21 cellular contexts compared by ENCODE assay signal in genomic region chr13:40288259-40288658, GRCh38.
DNase-seq lines count a peak whose midpoint lies in the region; ATAC-seq and TF ChIP-seq lines count a peak whose summit lies in the region.
"Had no signal": no experiment of that assay in that cellular context is flagged by ENCODE, and none has a peak within 500 bp of the region (broad histone marks: within the 10 kb centered on the region; RNA-seq: fewer than 3 reads in every experiment).

No MANE protein-coding gene starts in this region.

- H3K27me3 ChIP-seq in right atrium auricular region: no peaks in the 10 kb centered on the region
- H3K27me3 ChIP-seq in right cardiac atrium (ENCODE audit: control insufficient read depth, insufficient read depth): no peaks in the 10 kb centered on the region
- H3K27me3 ChIP-seq in thyroid gland: no peaks in the 10 kb centered on the region
- H3K27me3 ChIP-seq: BE2C; BLaER1 treated with 17β-estradiol and CSF1 and Interleukin-3, amounts not matched to agents 10 nM and 100 nM had no signal

- H3K9me3 ChIP-seq in right atrium auricular region: no peaks in the 10 kb centered on the region
- H3K9me3 ChIP-seq in right cardiac atrium (ENCODE audit: control insufficient read depth, low read length): no peaks in the 10 kb centered on the region
- no peaks in the 10 kb centered on the region for H3K9me3 ChIP-seq in thyroid gland
- H3K9me3 ChIP-seq: A549; BE2C; BLaER1 treated with 17β-estradiol and CSF1 and Interleukin-3, amounts not matched to agents 10 nM and 100 nM; HAP-1 had no signal

- no peaks in the 10 kb centered on the region for H3K36me3 ChIP-seq in right atrium auricular region
- no peaks in the 10 kb centered on the region for H3K36me3 ChIP-seq in thyroid gland
- H3K36me3 ChIP-seq: BE2C; BLaER1 treated with 17β-estradiol and CSF1 and Interleukin-3, amounts not matched to agents 10 nM and 100 nM; HAP-1 had no signal

- H3K36me3 Mint-ChIP-seq in endothelial cell (ENCODE audit: low read depth, unreplicated experiment): no peaks in the 10 kb centered on the region
- H3K36me3 Mint-ChIP-seq: CD14-positive monocyte; CD8-positive, alpha-beta memory T cell had no signal

- H3K9me3 Mint-ChIP-seq in endothelial cell (ENCODE audit: unreplicated experiment): no peaks in the 10 kb centered on the region
- H3K9me3 Mint-ChIP-seq: CD4-positive, alpha-beta T cell; CD8-positive, alpha-beta memory T cell had no signal

- no peak for TF ChIP-seq CTCF in right atrium auricular region (IDR thresholded peaks at IDR 0.05)
- no peak for TF ChIP-seq CTCF in thyroid gland (IDR thresholded peaks at IDR 0.05)
- TF ChIP-seq CTCF in endothelial cell (IDR thresholded peaks at IDR 0.05; ENCODE audit: unreplicated experiment): no peak

- TF ChIP-seq POLR2A in thyroid gland (IDR thresholded peaks at IDR 0.05): no peak

- H3K4me1 ChIP-seq in right atrium auricular region (no peaks in the 10 kb centered on the region), right cardiac atrium (ENCODE audit: control insufficient read depth, insufficient read depth, low read length) (no peaks in the 10 kb centered on the region), thyroid gland (no peaks in the 10 kb centered on the region)
- H3K4me1 ChIP-seq: BE2C; BLaER1 treated with 17β-estradiol and CSF1 and Interleukin-3, amounts not matched to agents 10 nM and 100 nM; HAP-1 had no signal

- H3K4me3 ChIP-seq in right atrium auricular region (no peak overlapping the region), right cardiac atrium (ENCODE audit: low read length) (no peak overlapping the region), thyroid gland (replicated peaks in 1 of 3) (no peak overlapping the region)
- H3K4me3 ChIP-seq: A549; BLaER1 treated with 17β-estradiol and CSF1 and Interleukin-3, amounts not matched to agents 10 nM and 100 nM; HAP-1 had no signal

- no peak overlapping the region for H3K27ac ChIP-seq in right atrium auricular region
- no peak overlapping the region for H3K27ac ChIP-seq in right cardiac atrium (ENCODE audit: low read length)
- no peak overlapping the region for H3K27ac ChIP-seq in thyroid gland
- H3K27ac ChIP-seq: A549; BLaER1 treated with 17β-estradiol and CSF1 and Interleukin-3, amounts not matched to agents 10 nM and 100 nM had no signal

- H3K4me3 Mint-ChIP-seq in endothelial cell (ENCODE audit: unreplicated experiment): no peak overlapping the region
- H3K4me3 Mint-ChIP-seq: CD14-positive monocyte; CD4-positive, alpha-beta T cell; CD8-positive, alpha-beta memory T cell; HFFc6 had no signal

- no peak overlapping the region for H3K27ac Mint-ChIP-seq in endothelial cell (ENCODE audit: unreplicated experiment)
- H3K27ac Mint-ChIP-seq: CD14-positive monocyte; CD4-positive, alpha-beta T cell; CD8-positive, alpha-beta memory T cell; HFFc6 had no signal

- H3K4me1 Mint-ChIP-seq in endothelial cell (ENCODE audit: unreplicated experiment): no peaks in the 10 kb centered on the region
- H3K4me1 Mint-ChIP-seq: CD14-positive monocyte; CD8-positive, alpha-beta memory T cell had no signal

- WGBS in right cardiac atrium: 75% methylated on average over 4 of the region's 4 CpGs
- 64% methylated on average over 4 of the region's 4 CpGs for WGBS in thyroid gland, 2 donors

- intact Hi-C loops in Right ventricle myocardium superior (cut with DNase I): no loop called here
- intact Hi-C loops in right cardiac atrium (cut with DNase I): no loop called here
- intact Hi-C loops in thyroid gland (cut with DNase I): no loop called here

- no peaks in the 10 kb centered on the region for H3K27me3 Mint-ChIP-seq in endothelial cell (ENCODE audit: unreplicated experiment)
- H3K27me3 Mint-ChIP-seq: CD4-positive, alpha-beta T cell; CD8-positive, alpha-beta memory T cell had no signal

- no peak for DNase-seq in Right ventricle myocardium superior
- no peak for DNase-seq in right atrium auricular region (ENCODE audit: low spot score)
- DNase-seq in right cardiac atrium: no peak
- DNase-seq in thyroid gland: peak; percentile 4 to 9
- no peak for DNase-seq in endothelial cell (ENCODE audit: low spot score)
- DNase-seq: 8988T; ACHN; AML-193; BE2C; CD4-positive, alpha-beta T cell; CD8-positive, alpha-beta memory T cell; DMS 273 treated with DMSO at 0.1 percent for 48 hours; DMS79 treated with DMSO at 0.1 percent for 48 hours; GF-D8; GOT3; HFFc6 had no signal

- ATAC-seq in Right ventricle myocardium superior (ENCODE audit: poor library complexity): peak; percentile 57
- ATAC-seq in right cardiac atrium: peak; percentile 18 to 22
- no peak for ATAC-seq in SK-N-SH treated with all-trans-retinoic acid at 6 μM for 48 hours
- ATAC-seq: A549 had no signal

TF ChIP-seq in SK-N-SH treated with all-trans-retinoic acid at 6 μM for 48 hours, 23 proteins besides CTCF, POLR2A, EP300 and RAD21:
- TF ChIP-seq GLIS3 (CRISPR knock-in tag; IDR thresholded peaks at IDR 0.05) (no peak), PPARA (CRISPR knock-in tag; IDR thresholded peaks at IDR 0.05; ENCODE audit: borderline replicate concordance) (no peak), TOX (CRISPR knock-in tag; IDR thresholded peaks at IDR 0.05; ENCODE audit: borderline replicate concordance) (no peak), ARNTL (CRISPR knock-in tag; IDR thresholded peaks at IDR 0.05; ENCODE audit: borderline replicate concordance, low read depth) (no peak), ZNF565 (CRISPR knock-in tag; conservative IDR thresholded peaks at IDR 0.05; ENCODE audit: low read depth) (no peak), ESRRG (CRISPR knock-in tag; IDR thresholded peaks at IDR 0.05) (no peak), ZNF8 (CRISPR knock-in tag; IDR thresholded peaks at IDR 0.05) (no peak)
- TF ChIP-seq, protein P1, sequence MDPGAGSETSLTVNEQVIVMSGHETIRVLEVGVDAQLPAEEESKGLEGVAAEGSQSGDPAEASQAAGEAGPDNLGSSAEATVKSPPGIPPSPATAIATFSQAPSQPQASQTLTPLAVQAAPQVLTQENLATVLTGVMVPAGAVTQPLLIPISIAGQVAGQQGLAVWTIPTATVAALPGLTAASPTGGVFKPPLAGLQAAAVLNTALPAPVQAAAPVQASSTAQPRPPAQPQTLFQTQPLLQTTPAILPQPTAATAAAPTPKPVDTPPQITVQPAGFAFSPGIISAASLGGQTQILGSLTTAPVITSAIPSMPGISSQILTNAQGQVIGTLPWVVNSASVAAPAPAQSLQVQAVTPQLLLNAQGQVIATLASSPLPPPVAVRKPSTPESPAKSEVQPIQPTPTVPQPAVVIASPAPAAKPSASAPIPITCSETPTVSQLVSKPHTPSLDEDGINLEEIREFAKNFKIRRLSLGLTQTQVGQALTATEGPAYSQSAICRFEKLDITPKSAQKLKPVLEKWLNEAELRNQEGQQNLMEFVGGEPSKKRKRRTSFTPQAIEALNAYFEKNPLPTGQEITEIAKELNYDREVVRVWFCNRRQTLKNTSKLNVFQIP (CRISPR knock-in tag; IDR thresholded peaks at IDR 0.05; ENCODE audit: borderline replicate concordance, low read depth): no peak
- TF ChIP-seq, protein P2, sequence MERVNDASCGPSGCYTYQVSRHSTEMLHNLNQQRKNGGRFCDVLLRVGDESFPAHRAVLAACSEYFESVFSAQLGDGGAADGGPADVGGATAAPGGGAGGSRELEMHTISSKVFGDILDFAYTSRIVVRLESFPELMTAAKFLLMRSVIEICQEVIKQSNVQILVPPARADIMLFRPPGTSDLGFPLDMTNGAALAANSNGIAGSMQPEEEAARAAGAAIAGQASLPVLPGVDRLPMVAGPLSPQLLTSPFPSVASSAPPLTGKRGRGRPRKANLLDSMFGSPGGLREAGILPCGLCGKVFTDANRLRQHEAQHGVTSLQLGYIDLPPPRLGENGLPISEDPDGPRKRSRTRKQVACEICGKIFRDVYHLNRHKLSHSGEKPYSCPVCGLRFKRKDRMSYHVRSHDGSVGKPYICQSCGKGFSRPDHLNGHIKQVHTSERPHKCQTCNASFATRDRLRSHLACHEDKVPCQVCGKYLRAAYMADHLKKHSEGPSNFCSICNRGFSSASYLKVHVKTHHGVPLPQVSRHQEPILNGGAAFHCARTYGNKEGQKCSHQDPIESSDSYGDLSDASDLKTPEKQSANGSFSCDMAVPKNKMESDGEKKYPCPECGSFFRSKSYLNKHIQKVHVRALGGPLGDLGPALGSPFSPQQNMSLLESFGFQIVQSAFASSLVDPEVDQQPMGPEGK (CRISPR knock-in tag; IDR thresholded peaks at IDR 0.05; ENCODE audit: borderline replicate concordance): no peak

Comparison
In these comparisons a context has a peak if more than half of its experiments do, and no peak if none do; other contexts are left out.
1. DNase-seq: peak in thyroid gland (2 of 2); none in Right ventricle myocardium superior (single experiment), right atrium auricular region (single experiment), right cardiac atrium (0 of 3) and endothelial cell (single experiment).